In the genomic region with DNA sequence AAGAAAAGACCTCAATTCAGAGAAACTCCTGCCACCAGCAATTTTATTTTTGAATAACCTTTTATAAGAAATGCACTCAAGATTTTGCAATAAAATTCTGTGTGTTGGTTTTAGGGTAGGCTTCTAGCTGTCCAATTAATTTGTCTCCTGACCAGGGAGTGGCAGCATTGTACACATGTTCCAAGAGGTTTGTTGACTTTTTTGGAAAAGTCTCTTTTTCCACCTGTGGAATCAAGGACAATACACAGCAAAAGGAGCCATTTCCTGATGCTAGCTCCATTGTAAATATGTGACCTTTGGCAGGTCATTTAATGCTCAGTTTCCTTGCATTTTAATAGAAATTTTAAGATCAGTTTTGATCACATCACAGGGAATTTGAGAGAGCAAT, we compare ENCODE assay signal across 10 cellular contexts. TPM values are rescaled to one million over a fixed set of nuclear protein-coding genes. Genes with fewer than 3 reads are reported as not detected.
DNase-seq lines count a peak whose midpoint lies in the region; ATAC-seq and TF ChIP-seq lines count a peak whose summit lies in the region.
"Had no signal": no experiment of that assay in that cellular context is flagged by ENCODE, and none has a peak within 500 bp of the region (broad histone marks: within the 10 kb centered on the region; RNA-seq: fewer than 3 reads in every experiment).

No MANE protein-coding gene starts in this region.

- H3K27ac ChIP-seq in left ventricle myocardium inferior (replicated peaks) = peak overlapping the region; percentile 85
- H3K27ac ChIP-seq in suprapubic skin = no peak overlapping the region

- no peak for TF ChIP-seq POLR2A in suprapubic skin (IDR thresholded peaks at IDR 0.05)

- H3K36me3 Mint-ChIP-seq in activated CD8-positive, alpha-beta memory T cell treated with anti-CD3 and anti-CD28 coated beads, Interleukin-2, amount 10 ng/mL, durations not matched to agents 7 days and 5 days = peaks cover 63% of the 10 kb centered on the region
- H3K36me3 Mint-ChIP-seq in T-cell = peaks cover 66% of the 10 kb centered on the region

- H3K4me3 ChIP-seq in left ventricle myocardium inferior (peak overlapping the region; percentile 70), suprapubic skin (peak overlapping the region; percentile 48)
- H3K4me3 ChIP-seq: GM23338 had no signal

- intact Hi-C loops in left ventricle myocardium inferior (cut with micrococcal nuclease) = no loop called here

- H3K4me1 ChIP-seq in left ventricle myocardium inferior (peaks cover 59% of the 10 kb centered on the region), suprapubic skin (peaks cover 5% of the 10 kb centered on the region)

- H3K9me3 ChIP-seq in left ventricle myocardium inferior (replicated peaks) = no peaks in the 10 kb centered on the region
- no peaks in the 10 kb centered on the region for H3K9me3 ChIP-seq in suprapubic skin

- peak overlapping the region; percentile 94 for H3K4me3 Mint-ChIP-seq in activated CD8-positive, alpha-beta memory T cell treated with anti-CD3 and anti-CD28 coated beads, Interleukin-2, amount 10 ng/mL, durations not matched to agents 7 days and 5 days
- H3K4me3 Mint-ChIP-seq in T-cell = peak overlapping the region; percentile 93 to 99 (median 93)
- H3K4me3 Mint-ChIP-seq: GM23338 had no signal

- TF ChIP-seq EP300 in suprapubic skin (IDR thresholded peaks at IDR 0.05) = no peak

- H3K9me3 Mint-ChIP-seq in activated CD8-positive, alpha-beta memory T cell treated with anti-CD3 and anti-CD28 coated beads, Interleukin-2, amount 10 ng/mL, durations not matched to agents 7 days and 5 days (ENCODE audit: low read depth) = no peaks in the 10 kb centered on the region
- H3K9me3 Mint-ChIP-seq in T-cell = no peaks in the 10 kb centered on the region

- no peaks in the 10 kb centered on the region for H3K27me3 Mint-ChIP-seq in activated CD8-positive, alpha-beta memory T cell treated with anti-CD3 and anti-CD28 coated beads, Interleukin-2, amount 10 ng/mL, durations not matched to agents 7 days and 5 days
- H3K27me3 Mint-ChIP-seq in T-cell = no peaks in the 10 kb centered on the region

- peaks cover 82% of the 10 kb centered on the region for H3K4me1 Mint-ChIP-seq in activated CD8-positive, alpha-beta memory T cell treated with anti-CD3 and anti-CD28 coated beads, Interleukin-2, amount 10 ng/mL, durations not matched to agents 7 days and 5 days
- peaks cover 65 to 86% (median 69%) of the 10 kb centered on the region in 3 donors for H3K4me1 Mint-ChIP-seq in T-cell

- ATAC-seq in activated CD8-positive, alpha-beta memory T cell treated with anti-CD3 and anti-CD28 coated beads, Interleukin-2, amount 10 ng/mL, durations not matched to agents 7 days and 5 days = no peak
- ATAC-seq in T-cell (replicated peaks in 1 of 4) = no peak
- ATAC-seq in GM21619 (IDR thresholded peaks at IDR 0.05; ENCODE audit: unreplicated experiment) = no peak
- ATAC-seq: GM23338 had no signal

- H3K36me3 ChIP-seq in left ventricle myocardium inferior (peaks cover 28% of the 10 kb centered on the region), suprapubic skin (peaks cover 5% of the 10 kb centered on the region)

- CTCF ChIA-PET in activated CD8-positive, alpha-beta memory T cell treated with anti-CD3 and anti-CD28 coated beads, Interleukin-2, amount 10 ng/mL, durations not matched to agents 7 days and 5 days (lab: Charles Lee) = interaction anchor here (1.0 to 3.3 kb wide), 9 partner anchors 9 to 290 kb away, joined by 3 to 24 read pairs (median 5); a partner anchor contains a TSS
- CTCF ChIA-PET in T-cell (lab: Charles Lee) = interaction anchor here (0.8 to 1.6 kb wide), 2 partner anchors 16 to 290 kb away, joined by 4 to 9 read pairs; no protein-coding TSS in a partner anchor

- H3K27ac Mint-ChIP-seq in activated CD8-positive, alpha-beta memory T cell treated with anti-CD3 and anti-CD28 coated beads, Interleukin-2, amount 10 ng/mL, durations not matched to agents 7 days and 5 days = peak overlapping the region; percentile 98
- H3K27ac Mint-ChIP-seq in T-cell = peak overlapping the region; percentile 94 to 99
- H3K27ac Mint-ChIP-seq: GM23338 had no signal

- DNase-seq in activated CD8-positive, alpha-beta memory T cell treated with anti-CD3 and anti-CD28 coated beads, Interleukin-2, amount 10 ng/mL, durations not matched to agents 7 days and 5 days = no peak
- no peak for DNase-seq in activated CD8-positive, alpha-beta memory T cell treated with anti-CD3 and anti-CD28 coated beads, Interleukin-2, amount 50 U/mL, for 4 hours
- DNase-seq in T-cell (no peak), left ventricle myocardium inferior (no peak), suprapubic skin (ENCODE audit: low spot score in 2 of 2) (no peak), NCI-H187 (lab: John Stamatoyannopoulos, UW) (no peak), HuH-7 (ENCODE audit: low spot score) (no peak)
- DNase-seq: nucleus accumbens had no signal

- TF ChIP-seq CTCF in left ventricle myocardium inferior (IDR thresholded peaks at IDR 0.05; ENCODE audit: borderline replicate concordance) = peak; percentile 52
- no peak for TF ChIP-seq CTCF in suprapubic skin (IDR thresholded peaks at IDR 0.05)

- POLR2A ChIA-PET in T-cell (lab: Charles Lee) = interaction anchor here in 1 of 2 donors (0.5 to 1.1 kb wide), 3 partner anchors 20 to 225 kb away, joined by 3 to 4 read pairs (median 4); a partner anchor contains a TSS

- H3K27me3 ChIP-seq in left ventricle myocardium inferior (ENCODE audit: low read depth) (no peaks in the 10 kb centered on the region), suprapubic skin (no peaks in the 10 kb centered on the region)

RNA-seq across cellular contexts. Expression of a gene that starts 1.8 kb away (rescaled TPM):
- total RNA-seq in activated CD8-positive, alpha-beta memory T cell treated with anti-CD3 and anti-CD28 coated beads, Interleukin-2, amount 10 ng/mL, durations not matched to agents 7 days and 5 days = 10 to 100 TPM; 41.0 to 42.5 TPM
- total RNA-seq in T-cell = 100 to 1,000 TPM in 3 of 5 donors, 10 to 100 TPM in 2; 82.8 to 271 (median 248) TPM
- 10.7 TPM for total RNA-seq in left ventricle myocardium inferior
- 10 to 100 TPM in 1 of 4 donors, 1 to 10 TPM in 3; 2.8 to 15.0 (median 7.7) TPM for total RNA-seq in suprapubic skin
- total RNA-seq: GM23338 had no signal

RNA-seq across cellular contexts. Expression of a gene that starts 22.6 kb away (rescaled TPM):
- 10 to 100 TPM in 1 of 2 experiments, 1 to 10 TPM in 1; 6.8 to 12.4 TPM for total RNA-seq in activated CD8-positive, alpha-beta memory T cell treated with anti-CD3 and anti-CD28 coated beads, Interleukin-2, amount 10 ng/mL, durations not matched to agents 7 days and 5 days
- total RNA-seq in T-cell (10 to 100 TPM; 23.5 to 99.9 (median 76.8) TPM), left ventricle myocardium inferior (5.9 TPM), suprapubic skin (1 to 10 TPM in 3 of 4 donors, under 1 TPM in 1; 0.38 to 3.9 (median 2.2) TPM)
- total RNA-seq: GM23338 had no signal

RNA-seq across cellular contexts. Expression of a gene that starts 53.5 kb away (rescaled TPM):
- 10 to 100 TPM; 60.3 to 80.0 TPM for total RNA-seq in activated CD8-positive, alpha-beta memory T cell treated with anti-CD3 and anti-CD28 coated beads, Interleukin-2, amount 10 ng/mL, durations not matched to agents 7 days and 5 days
- total RNA-seq in T-cell (100 to 1,000 TPM in 4 of 5 donors, 10 to 100 TPM in 1; 83.2 to 226 (median 183) TPM), left ventricle myocardium inferior (5.0 TPM), suprapubic skin (1 to 10 TPM; 2.0 to 8.2 (median 2.9) TPM)
- total RNA-seq: GM23338 had no signal

Comparison
In these comparisons a context has a peak if more than half of its experiments do, and no peak if none do; other contexts are left out.
1. RNA of a gene that starts 53.5 kb away (total RNA-seq): 83.2 to 226 TPM in T-cell and 60.3 to 80.0 TPM in activated CD8-positive, alpha-beta memory T cell treated with anti-CD3 and anti-CD28 coated beads, Interleukin-2, amount 10 ng/mL, durations not matched to agents 7 days and 5 days; 5.0 TPM in left ventricle myocardium inferior (single experiment) and 2.0 to 8.2 TPM in suprapubic skin; every median in the first group is over 4 times any median in the second.